ENCODE assay signal across 8 cellular contexts in genomic region chr6:110357696-110358535, GRCh38. TPM values are rescaled to one million over a fixed set of nuclear protein-coding genes. Genes with fewer than 3 reads are reported as not detected.
DNase-seq lines count a peak whose midpoint lies in the region; ATAC-seq and TF ChIP-seq lines count a peak whose summit lies in the region.
"Had no signal": no experiment of that assay in that cellular context is flagged by ENCODE, and none has a peak within 500 bp of the region (broad histone marks: within the 10 kb centered on the region; RNA-seq: fewer than 3 reads in every experiment).

Gene METTL24 (minus strand): TSS chr6:110358349. CDS start chr6:110358272, 77 bp downstream.

- CTCF ChIA-PET in PC-3 (lab: Charles Lee): no interaction called here

- H3K27ac ChIP-seq in ectodermal cell (ENCODE audit: insufficient read depth, low read depth, low read length, poor library complexity, severe bottlenecking): no peak within 1 kb of the TSS
- peak within 1 kb of the TSS; percentile 54 to 65 for H3K27ac ChIP-seq in mucosa of rectum (ENCODE audit: low read depth in 2 of 2, low read length in 2 of 2)
- no peak within 1 kb of the TSS for H3K27ac ChIP-seq in PC-3 (ENCODE audit: low read length)

- peak within 1 kb of the TSS in 1 of 2 donors; percentile 53 for H3K9ac ChIP-seq in mucosa of rectum (ENCODE audit: low read depth in 1 of 2, low read length in 2 of 2)
- no peak within 1 kb of the TSS for H3K9ac ChIP-seq in PC-3 (ENCODE audit: low read length)

- DNase-seq in NCI-H748 treated with DMSO at 0.1 percent for 48 hours (lab: John Stamatoyannopoulos, UW) (peak; percentile 16), PC-3 (no peak), MV-4-11 (lab: John Stamatoyannopoulos, UW) (no peak)
- no peak for DNase-seq in effector CD4-positive, alpha-beta T cell

- H3F3A ChIP-seq in PC-3 (ENCODE audit: low read length, unreplicated experiment): no peaks in the 10 kb centered on the region

- ATAC-seq in PC-3: no peak

- no peak within 1 kb of the TSS for H2AFZ ChIP-seq in PC-3 (ENCODE audit: low read length)

- H3K4me2 ChIP-seq in PC-3 (ENCODE audit: low read length): no peak within 1 kb of the TSS

- no TSS peak for BruUV-seq in PC-3 (replicated peaks; lab: Mats Ljungman, UMichigan)

- no peaks in the 10 kb centered on the region for H3K79me2 ChIP-seq in PC-3 (ENCODE audit: low read length)

- H3K9me3 ChIP-seq in ectodermal cell (ENCODE audit: control insufficient read depth, low read length) (no peaks in the 10 kb centered on the region), mucosa of rectum (ENCODE audit: control insufficient read depth in 2 of 2, low read length in 2 of 2) (no peaks in the 10 kb centered on the region), PC-3 (ENCODE audit: low read length) (no peaks in the 10 kb centered on the region)

- intact Hi-C loops in PC-3 (cut with micrococcal nuclease): no loop called here

- H3K4me1 ChIP-seq in ectodermal cell (ENCODE audit: control insufficient read depth, insufficient read depth, low read length) (peaks cover 39% of the 10 kb centered on the region), mucosa of rectum (ENCODE audit: control insufficient read depth in 2 of 2, insufficient read depth in 2 of 2, low read length in 2 of 2) (peaks cover 0 to 4% of the 10 kb centered on the region in 2 donors), PC-3 (ENCODE audit: insufficient read depth, low read length) (no peaks in the 10 kb centered on the region)

- H3K9me2 ChIP-seq in PC-3 (replicated peaks; ENCODE audit: low read length): no peaks in the 10 kb centered on the region

- H3K27me3 ChIP-seq in ectodermal cell (ENCODE audit: control insufficient read depth, insufficient read depth, low read length, poor library complexity, severe bottlenecking) (peaks cover 31% of the 10 kb centered on the region), mucosa of rectum (ENCODE audit: control insufficient read depth in 2 of 2, insufficient read depth in 2 of 2, low read length in 2 of 2) (peaks cover 8 to 20% of the 10 kb centered on the region in 2 donors), PC-3 (ENCODE audit: low read length) (peaks cover 45% of the 10 kb centered on the region)

- TF ChIP-seq CTCF in PC-3 (conservative IDR thresholded peaks at IDR 0.05; ENCODE audit: low read depth, low read length): no peak

- H3K36me3 ChIP-seq in ectodermal cell (ENCODE audit: control insufficient read depth, insufficient read depth, low read length) (no peaks in the 10 kb centered on the region), mucosa of rectum (ENCODE audit: control insufficient read depth in 2 of 2, insufficient read depth in 2 of 2, low read length in 2 of 2) (no peaks in the 10 kb centered on the region), PC-3 (ENCODE audit: low read depth, low read length) (no peaks in the 10 kb centered on the region)

- POLR2A ChIA-PET in PC-3 (lab: Charles Lee; ENCODE audit: unreplicated experiment): no interaction called here

- H3K4me3 ChIP-seq in GM08714 (ENCODE audit: low read length) (peak within 1 kb of the TSS; percentile 22; the same call in 1 of the 2 replicates), ectodermal cell (ENCODE audit: insufficient read depth, low read depth, low read length) (peak within 1 kb of the TSS; percentile 44), mucosa of rectum (ENCODE audit: low read length in 2 of 2) (peak within 1 kb of the TSS; percentile 58 to 69), PC-3 (ENCODE audit: low read length) (no peak within 1 kb of the TSS)

- WGBS in ectodermal cell, 2 experiments: 1% methylated on average over 103 of the region's 103 CpGs

- no peaks in the 10 kb centered on the region for H4K20me1 ChIP-seq in PC-3 (ENCODE audit: low read length)

RNA-seq across cellular contexts. Expression of gene METTL24, which starts in this region (rescaled TPM):
- 3.0 TPM for polyA plus RNA-seq in ectodermal cell (2013, experiment 1 of 4)
- polyA plus RNA-seq in ectodermal cell (2013, experiment 2 of 4): 2.8 TPM
- polyA plus RNA-seq in ectodermal cell (2013, experiment 3 of 4): 3.2 TPM
- 3.5 TPM for polyA plus RNA-seq in ectodermal cell (2013, experiment 4 of 4)
- not detected in 2 replicates for total RNA-seq in PC-3 (2014; rRNA removed)
- total RNA-seq: SK-MEL-5 had no signal

Comparison
In these comparisons a context has a peak if more than half of its experiments do, and no peak if none do; other contexts are left out.
1. H3K27ac ChIP-seq: peak in mucosa of rectum (2 of 2); none in ectodermal cell (single experiment) and PC-3 (single experiment).